ENCODE assay signal across 21 cellular contexts in the genomic region with DNA sequence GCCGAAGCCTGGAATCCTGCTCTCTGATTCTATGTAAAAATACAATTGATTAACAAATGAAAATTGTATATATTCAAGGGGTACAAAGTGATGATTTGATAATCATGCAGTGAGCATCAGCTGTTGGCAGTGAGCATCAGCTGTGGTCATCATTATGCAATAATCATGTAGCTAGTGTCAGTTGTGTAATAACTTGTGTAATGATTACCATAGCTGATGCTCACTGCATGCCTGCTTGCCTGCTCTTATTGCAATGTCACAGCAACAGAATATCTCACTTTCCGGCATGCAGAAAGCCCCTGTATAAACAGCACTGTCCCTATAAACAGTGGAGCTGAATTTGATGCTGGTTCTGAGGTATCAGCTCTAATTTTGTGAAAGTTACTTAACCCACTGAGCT. TPM values are rescaled to one million over a fixed set of nuclear protein-coding genes. Genes with fewer than 3 reads are reported as not detected.
DNase-seq lines count a peak whose midpoint lies in the region; ATAC-seq and TF ChIP-seq lines count a peak whose summit lies in the region.
"Had no signal": no experiment of that assay in that cellular context is flagged by ENCODE, and none has a peak within 500 bp of the region (broad histone marks: within the 10 kb centered on the region; RNA-seq: fewer than 3 reads in every experiment).

No MANE protein-coding gene starts in this region.

- peaks cover 9% of the 10 kb centered on the region for H3K9me3 Mint-ChIP-seq in mesothelial cell of epicardium

- 12% methylated on average over 2 of the region's 2 CpGs for WGBS in right lobe of liver (ENCODE audit: insufficient coverage, low coverage, low lambda C conversion rate, missing lambda C conversion rate)

- no peak overlapping the region for H3K4me3 Mint-ChIP-seq in mesothelial cell of epicardium
- H3K4me3 Mint-ChIP-seq: activated CD4-positive, alpha-beta T cell treated with anti-CD3 and anti-CD28 coated beads for 36 hours; endodermal cell had no signal

- no peak overlapping the region for H3K27ac Mint-ChIP-seq in mesothelial cell of epicardium
- H3K27ac Mint-ChIP-seq: activated CD4-positive, alpha-beta T cell treated with anti-CD3 and anti-CD28 coated beads for 36 hours; activated naive CD4-positive, alpha-beta T cell treated with anti-CD3 and anti-CD28 coated beads, Interleukin-2, amount 50 U/mL, for 72 hours; endodermal cell had no signal

- no peaks in the 10 kb centered on the region for H3K27me3 ChIP-seq in right lobe of liver
- H3K27me3 ChIP-seq in right atrium auricular region = no peaks in the 10 kb centered on the region
- H3K27me3 ChIP-seq: Peyer's patch, suprapubic skin had no signal

- peak; percentile 91 to 97 (median 94) for ATAC-seq in right lobe of liver
- no peak for ATAC-seq in HG02970 (IDR thresholded peaks at IDR 0.05; ENCODE audit: low FRiP score, unreplicated experiment)
- ATAC-seq: activated CD4-positive, alpha-beta T cell treated with anti-CD3 and anti-CD28 coated beads for 36 hours; activated naive CD4-positive, alpha-beta T cell treated with anti-CD3 and anti-CD28 coated beads, Interleukin-2, amount 50 U/mL, for 72 hours; HCT116; K562 had no signal

- H3K27me3 Mint-ChIP-seq in mesothelial cell of epicardium (ENCODE audit: low read depth) = no peaks in the 10 kb centered on the region
- H3K27me3 Mint-ChIP-seq: activated CD4-positive, alpha-beta T cell treated with anti-CD3 and anti-CD28 coated beads for 36 hours had no signal

- H3K4me1 ChIP-seq in right lobe of liver (peaks cover 0 to 35% (median 6%) of the 10 kb centered on the region in 4 donors), right atrium auricular region (no peaks in the 10 kb centered on the region)
- H3K4me1 ChIP-seq: Peyer's patch, prostate gland had no signal

- peak; percentile 38 for TF ChIP-seq POLR2A in right lobe of liver (IDR thresholded peaks at IDR 0.05)

- H3K27ac ChIP-seq in right lobe of liver (peak overlapping the region; percentile 63 to 74 (median 70)), right atrium auricular region (no peak overlapping the region)
- H3K27ac ChIP-seq: Peyer's patch, prostate gland, suprapubic skin had no signal

- H3K4me3 ChIP-seq in epithelial cell of proximal tubule (ENCODE audit: low read depth, low read length) (no peak overlapping the region), right lobe of liver (no peak overlapping the region), right atrium auricular region (no peak overlapping the region)
- H3K4me3 ChIP-seq: K562, Peyer's patch, prostate gland, suprapubic skin had no signal

- intact Hi-C loops in right lobe of liver (cut with DNase I) = no loop called here

- TF ChIP-seq CTCF in epithelial cell of proximal tubule (conservative IDR thresholded peaks at IDR 0.05; ENCODE audit: low read depth, low read length) (no peak), right lobe of liver (IDR thresholded peaks at IDR 0.05) (no peak), mesothelial cell of epicardium (IDR thresholded peaks at IDR 0.05; ENCODE audit: unreplicated experiment) (no peak), right atrium auricular region (IDR thresholded peaks at IDR 0.05) (no peak)

- peaks cover 5% of the 10 kb centered on the region for H3K36me3 Mint-ChIP-seq in mesothelial cell of epicardium

- H3K9me3 ChIP-seq in right lobe of liver (no peaks in the 10 kb centered on the region), right atrium auricular region (no peaks in the 10 kb centered on the region)
- H3K9me3 ChIP-seq: Peyer's patch, prostate gland, suprapubic skin had no signal

- H3K36me3 ChIP-seq in right lobe of liver = no peaks in the 10 kb centered on the region
- H3K36me3 ChIP-seq in right atrium auricular region = no peaks in the 10 kb centered on the region
- H3K36me3 ChIP-seq: Peyer's patch, prostate gland, suprapubic skin had no signal

- H3K4me1 Mint-ChIP-seq in mesothelial cell of epicardium = peaks cover 5% of the 10 kb centered on the region
- H3K4me1 Mint-ChIP-seq: activated CD4-positive, alpha-beta T cell treated with anti-CD3 and anti-CD28 coated beads for 36 hours; endodermal cell had no signal

- DNase-seq in AG20443 (ENCODE audit: low spot score) = peak; percentile 9
- peak; percentile 4 for DNase-seq in NCI-H226
- peak; percentile 77 for DNase-seq in epithelial cell of proximal tubule (ENCODE audit: low read depth)
- DNase-seq in right lobe of liver = peak in 2 of 3 donors; percentile 17 to 70
- no peak for DNase-seq in mesothelial cell of epicardium (ENCODE audit: low spot score in 2 of 2, unreplicated experiment in 2 of 2)
- DNase-seq in SW480 (ENCODE audit: low spot score) = no peak
- no peak for DNase-seq in right atrium auricular region (ENCODE audit: low spot score)
- DNase-seq: activated CD4-positive, alpha-beta T cell treated with anti-CD3 and anti-CD28 coated beads for 36 hours; COR-L47; endodermal cell; head of caudate nucleus; NCI-H69; T-helper 2 cell had no signal

RNA-seq across cellular contexts. Expression of a gene that starts 46.8 kb away (rescaled TPM):
- total RNA-seq in epithelial cell of proximal tubule (not detected in 2 replicates), right lobe of liver (10 to 100 TPM in 5 of 6 experiments, 1 to 10 TPM in 1; 10.0 to 66.3 (median 31.4) TPM), mesothelial cell of epicardium (0.34 to 0.51 TPM (median 0.38 TPM) in 3 replicates), right atrium auricular region (1 to 10 TPM in 1 of 2 donors, under 1 TPM in 1; 0.67 to 1.5 TPM)
- total RNA-seq: endodermal cell, kidney epithelial cell had no signal

Comparison
In these comparisons a context has a peak if more than half of its experiments do, and no peak if none do; other contexts are left out.
1. DNase-seq: peak in AG20443 (single experiment), NCI-H226 (single experiment), epithelial cell of proximal tubule (single experiment) and right lobe of liver (2 of 3); none in mesothelial cell of epicardium (0 of 2), SW480 (single experiment) and right atrium auricular region (single experiment).
2. H3K27ac ChIP-seq: peak in right lobe of liver (3 of 3); none in right atrium auricular region (0 of 2).